Comparison of ENCODE assay signal across 8 cellular contexts in genomic region chr7:37234928-37235327, GRCh38.
DNase-seq lines count a peak whose midpoint lies in the region; ATAC-seq and TF ChIP-seq lines count a peak whose summit lies in the region.

No MANE protein-coding gene starts in this region.

- H3K4me3 Mint-ChIP-seq in activated CD4-positive, alpha-beta T cell treated with anti-CD3 and anti-CD28 coated beads, Interleukin-2, amount 10 ng/mL, durations not matched to agents 7 days and 5 days = no peak overlapping the region
- no peak overlapping the region for H3K4me3 Mint-ChIP-seq in T-helper 2 cell treated with Interferon-gamma antibody and Interleukin-4, amounts not matched to agents 5 μg/mL and 100 μg/mL, for 36 hours

- H3K9ac ChIP-seq in NT2/D1 (ENCODE audit: insufficient read length, low read depth) = no peak overlapping the region

- H3K27me3 ChIP-seq in NT2/D1 (ENCODE audit: insufficient read depth, insufficient read length) = no peaks in the 10 kb centered on the region

- no peaks in the 10 kb centered on the region for H3K27me3 Mint-ChIP-seq in activated CD4-positive, alpha-beta T cell treated with anti-CD3 and anti-CD28 coated beads, Interleukin-2, amount 10 ng/mL, durations not matched to agents 7 days and 5 days
- no peaks in the 10 kb centered on the region for H3K27me3 Mint-ChIP-seq in T-helper 2 cell treated with Interferon-gamma antibody and Interleukin-4, amounts not matched to agents 5 μg/mL and 100 μg/mL, for 36 hours (ENCODE audit: low read depth)

- H3K4me3 ChIP-seq in NT2/D1 (ENCODE audit: insufficient read length, low read depth) (no peak overlapping the region), epithelial cell of esophagus (ENCODE audit: low read length) (no peak overlapping the region)

- no peaks in the 10 kb centered on the region for H3K36me3 ChIP-seq in NT2/D1 (ENCODE audit: insufficient read depth, insufficient read length, low read length)

- no peaks in the 10 kb centered on the region for H3K9me3 ChIP-seq in NT2/D1 (ENCODE audit: insufficient read depth, low read length)

- H3K4me1 Mint-ChIP-seq in activated CD4-positive, alpha-beta T cell treated with anti-CD3 and anti-CD28 coated beads, Interleukin-2, amount 10 ng/mL, durations not matched to agents 7 days and 5 days = peaks cover 11% of the 10 kb centered on the region
- peaks cover 10% of the 10 kb centered on the region for H3K4me1 Mint-ChIP-seq in T-helper 2 cell treated with Interferon-gamma antibody and Interleukin-4, amounts not matched to agents 5 μg/mL and 100 μg/mL, for 36 hours (ENCODE audit: low read depth)

- H3K27ac Mint-ChIP-seq in activated CD4-positive, alpha-beta T cell treated with anti-CD3 and anti-CD28 coated beads, Interleukin-2, amount 10 ng/mL, durations not matched to agents 7 days and 5 days = no peak overlapping the region
- no peak overlapping the region for H3K27ac Mint-ChIP-seq in T-helper 2 cell treated with Interferon-gamma antibody and Interleukin-4, amounts not matched to agents 5 μg/mL and 100 μg/mL, for 36 hours

- H3K36me3 Mint-ChIP-seq in activated CD4-positive, alpha-beta T cell treated with anti-CD3 and anti-CD28 coated beads, Interleukin-2, amount 10 ng/mL, durations not matched to agents 7 days and 5 days (ENCODE audit: low read depth) = peaks cover 13% of the 10 kb centered on the region
- H3K36me3 Mint-ChIP-seq in T-helper 2 cell treated with Interferon-gamma antibody and Interleukin-4, amounts not matched to agents 5 μg/mL and 100 μg/mL, for 36 hours (ENCODE audit: low read depth) = peaks cover 12% of the 10 kb centered on the region

- CTCF ChIA-PET in activated CD4-positive, alpha-beta T cell treated with anti-CD3 and anti-CD28 coated beads, Interleukin-2, amount 10 ng/mL, durations not matched to agents 7 days and 5 days (lab: Charles Lee) = interaction anchor here (0.8 to 1.0 kb wide), 3 partner anchors 19 to 242 kb away, joined by 3 to 5 read pairs (median 4); no protein-coding TSS in a partner anchor

- TF ChIP-seq CTCF in epithelial cell of esophagus (IDR thresholded peaks at IDR 0.05; ENCODE audit: insufficient read depth, low read depth, low read length, missing control alignments) (peak; percentile 68), omental fat pad (IDR thresholded peaks at IDR 0.05) (peak in 1 of 3 donors; percentile 16)

- ATAC-seq in GM18858 (IDR thresholded peaks at IDR 0.05; ENCODE audit: unreplicated experiment) = no peak
- ATAC-seq in omental fat pad (ENCODE audit: low FRiP score) = no peak

- DNase-seq in activated CD4-positive, alpha-beta T cell treated with anti-CD3 and anti-CD28 coated beads, Interleukin-2, amount 10 ng/mL, durations not matched to agents 7 days and 5 days = peak; percentile 25
- DNase-seq in activated CD4-positive, alpha-beta T cell treated with anti-CD3 and anti-CD28 coated beads for 48 hours = no peak
- DNase-seq in NT2/D1 (ENCODE audit: low read depth, low spot score) = peak; percentile 56
- peak; percentile 36 for DNase-seq in epithelial cell of esophagus (ENCODE audit: low read depth)
- DNase-seq in renal cortical epithelial cell (ENCODE audit: low read depth) = peak; percentile 23
- no peak for DNase-seq in T-helper 2 cell treated with Interferon-gamma antibody and Interleukin-4, amounts not matched to agents 5 μg/mL and 100 μg/mL, for 36 hours (ENCODE audit: low spot score)
- no peak for DNase-seq in omental fat pad (ENCODE audit: low spot score)

- H3K9me3 Mint-ChIP-seq in activated CD4-positive, alpha-beta T cell treated with anti-CD3 and anti-CD28 coated beads, Interleukin-2, amount 10 ng/mL, durations not matched to agents 7 days and 5 days = no peaks in the 10 kb centered on the region
- H3K9me3 Mint-ChIP-seq in T-helper 2 cell treated with Interferon-gamma antibody and Interleukin-4, amounts not matched to agents 5 μg/mL and 100 μg/mL, for 36 hours = no peaks in the 10 kb centered on the region

- H3K4me1 ChIP-seq in NT2/D1 (ENCODE audit: insufficient read depth, insufficient read length) = no peaks in the 10 kb centered on the region

- POLR2A ChIA-PET in activated CD4-positive, alpha-beta T cell treated with anti-CD3 and anti-CD28 coated beads, Interleukin-2, amount 10 ng/mL, durations not matched to agents 7 days and 5 days (lab: Charles Lee) = no interaction called here

Comparison
In these comparisons a context has a peak if more than half of its experiments do, and no peak if none do; other contexts are left out.
1. DNase-seq: peak in activated CD4-positive, alpha-beta T cell treated with anti-CD3 and anti-CD28 coated beads, Interleukin-2, amount 10 ng/mL, durations not matched to agents 7 days and 5 days (single experiment), NT2/D1 (single experiment), epithelial cell of esophagus (single experiment) and renal cortical epithelial cell (single experiment); none in activated CD4-positive, alpha-beta T cell treated with anti-CD3 and anti-CD28 coated beads for 48 hours (single experiment), T-helper 2 cell treated with Interferon-gamma antibody and Interleukin-4, amounts not matched to agents 5 μg/mL and 100 μg/mL, for 36 hours (single experiment) and omental fat pad (single experiment).